In the genomic region with DNA sequence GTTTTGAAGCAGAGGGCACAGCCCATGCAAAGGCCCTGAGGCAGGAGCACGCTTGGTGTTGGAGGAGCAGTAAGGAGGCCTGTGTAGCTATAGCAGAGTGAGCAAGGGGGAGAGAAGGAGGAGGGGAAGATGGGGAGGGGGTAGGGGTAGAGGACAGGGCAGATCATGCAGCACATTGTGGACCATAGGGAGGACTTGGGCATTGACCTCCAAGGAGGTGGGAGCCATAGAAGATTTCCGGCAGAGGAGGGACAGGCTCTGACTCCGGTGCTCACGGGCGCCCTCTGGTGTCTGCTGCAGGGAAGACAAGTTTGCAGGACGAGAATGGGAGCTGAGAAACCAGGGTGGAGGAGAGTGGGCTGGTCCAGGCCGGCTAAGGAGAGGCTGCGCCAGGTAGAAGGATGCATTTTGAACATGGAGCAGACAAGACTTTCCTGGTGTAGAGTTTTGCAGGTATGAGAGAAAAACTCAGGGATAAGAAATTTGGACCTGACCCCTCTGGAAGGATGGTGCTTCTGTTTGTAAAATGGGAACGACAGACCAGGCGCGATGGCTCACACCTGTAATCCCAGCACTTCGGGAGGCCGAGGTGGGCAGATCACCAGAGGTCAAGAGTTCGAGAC, we compare ENCODE assay signal across 8 cellular contexts. TPM values are rescaled to one million over a fixed set of nuclear protein-coding genes. Genes with fewer than 3 reads are reported as not detected.
A peak's percentile ranks its signal among the peaks of the same experiment; 100 is the strongest.
DNase-seq lines count a peak whose midpoint lies in the region; ATAC-seq lines count a peak whose summit lies in the region.

No MANE protein-coding gene starts in this region.

- DNase-seq in ELF-1 (ENCODE audit: low read depth, low spot score) (peak; percentile 87), MG63 (peak; percentile 57), T-helper 2 cell (peak; percentile 59 to 86 (median 76)), adipocyte (ENCODE audit: low read depth) (peak; percentile 72), hepatic stellate cell (ENCODE audit: low spot score) (peak; percentile 74)

- H3K4me3 ChIP-seq in MG63 (no peak overlapping the region), adipocyte (ENCODE audit: low read length) (no peak overlapping the region), skeletal muscle satellite cell (ENCODE audit: low read length) (no peak overlapping the region)

- H3K9ac ChIP-seq in adipocyte (ENCODE audit: low read length): no peak overlapping the region
- H3K9ac ChIP-seq in skeletal muscle satellite cell (ENCODE audit: low read depth, low read length): no peak overlapping the region

- ATAC-seq in GM19397 (IDR thresholded peaks at IDR 0.05; ENCODE audit: unreplicated experiment): no peak
- ATAC-seq in HG02870 (IDR thresholded peaks at IDR 0.05; ENCODE audit: unreplicated experiment): no peak

- H3K4me2 ChIP-seq in skeletal muscle satellite cell (ENCODE audit: low read length): peak overlapping the region; percentile 5

- H3K27me3 ChIP-seq in MG63 (no peaks in the 10 kb centered on the region), adipocyte (replicated peaks; ENCODE audit: control insufficient read depth, insufficient read depth, low read length) (no peaks in the 10 kb centered on the region), skeletal muscle satellite cell (ENCODE audit: control insufficient read depth, insufficient read depth, low read length) (no peaks in the 10 kb centered on the region)

- H3K4me1 ChIP-seq in adipocyte (ENCODE audit: control insufficient read depth, insufficient read depth, low read length) (peaks cover 18% of the 10 kb centered on the region), skeletal muscle satellite cell (ENCODE audit: control insufficient read depth, insufficient read depth, low read length) (peaks cover 3% of the 10 kb centered on the region)

- H3K36me3 ChIP-seq in MG63: no peaks in the 10 kb centered on the region
- H3K36me3 ChIP-seq in adipocyte (ENCODE audit: control insufficient read depth, insufficient read depth, low read length, severe bottlenecking): no peaks in the 10 kb centered on the region
- H3K36me3 ChIP-seq in skeletal muscle satellite cell (ENCODE audit: insufficient read depth, low read length): no peaks in the 10 kb centered on the region

- H3K9me3 ChIP-seq in MG63: no peaks in the 10 kb centered on the region
- no peaks in the 10 kb centered on the region for H3K9me3 ChIP-seq in adipocyte (ENCODE audit: control insufficient read depth, low read length)
- H3K9me3 ChIP-seq in skeletal muscle satellite cell (replicated peaks; ENCODE audit: low read length): no peaks in the 10 kb centered on the region

RNA-seq across cellular contexts. Expression of a gene that starts 13.7 kb away (rescaled TPM):
- total RNA-seq in MG63 (2014; rRNA removed; shearing (Covaris generic); ENCODE audit: low replicate concordance): not detected in 2 replicates
- total RNA-seq in skeletal muscle satellite cell (2012; rRNA removed): not detected in 2 replicates

RNA-seq across cellular contexts. Expression of a gene that starts 15.8 kb away (rescaled TPM):
- total RNA-seq in MG63 (2014; rRNA removed; shearing (Covaris generic); ENCODE audit: low replicate concordance): 115 and 216 TPM in 2 replicates
- 147 and 168 TPM in 2 replicates for total RNA-seq in skeletal muscle satellite cell (2012; rRNA removed)

RNA-seq across cellular contexts. Expression of a gene that starts 42.6 kb away (rescaled TPM):
- total RNA-seq in MG63 (2014; rRNA removed; shearing (Covaris generic); ENCODE audit: low replicate concordance): 2.3 and 7.7 TPM in 2 replicates
- total RNA-seq in skeletal muscle satellite cell (2012; rRNA removed): 11.9 and 16.2 TPM in 2 replicates

RNA-seq across cellular contexts. Expression of a gene that starts 42.8 kb away (rescaled TPM):
- 0.13 TPM in 1 of 2 replicates, not detected in the other for total RNA-seq in MG63 (2014; rRNA removed; shearing (Covaris generic); ENCODE audit: low replicate concordance)
- 0.25 and 0.44 TPM in 2 replicates for total RNA-seq in skeletal muscle satellite cell (2012; rRNA removed)
